ENCODE assay signal across 16 cellular contexts in the genomic region with DNA sequence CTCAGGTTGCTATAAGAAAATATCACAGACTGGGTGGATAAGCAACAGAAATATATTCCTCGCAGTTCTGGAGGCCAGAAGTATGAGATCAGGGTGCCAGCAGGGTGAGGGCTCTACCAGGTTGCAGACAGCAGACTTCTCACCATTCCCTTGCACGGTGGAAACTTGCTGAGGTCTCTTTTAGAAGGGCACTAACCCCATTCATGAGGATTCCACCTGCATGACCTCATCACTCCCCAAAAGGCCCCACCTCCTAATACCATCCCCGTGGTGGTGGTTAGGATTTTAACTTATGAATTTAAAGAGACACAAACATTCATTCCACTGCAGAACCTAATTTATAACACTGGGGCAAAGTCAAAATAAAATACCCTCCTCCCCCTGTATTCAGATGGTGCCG.
DNase-seq lines count a peak whose midpoint lies in the region; ATAC-seq and TF ChIP-seq lines count a peak whose summit lies in the region.
"Had no signal": no experiment of that assay in that cellular context is flagged by ENCODE, and none has a peak within 500 bp of the region (broad histone marks: within the 10 kb centered on the region; RNA-seq: fewer than 3 reads in every experiment).

No MANE protein-coding gene starts in this region.

- TF ChIP-seq CTCF in C4-2B (conservative IDR thresholded peaks at IDR 0.05) = no peak

- H3K27ac ChIP-seq in C4-2B = peak overlapping the region; percentile 50
- H3K27ac ChIP-seq: BLaER1 had no signal

- H3K9me3 Mint-ChIP-seq in activated T-helper 17 cell treated with anti-CD3 and anti-CD28 coated beads, Interleukin-2, amount 50 U/mL, for 72 hours = no peaks in the 10 kb centered on the region
- no peaks in the 10 kb centered on the region for H3K9me3 Mint-ChIP-seq in stimulated activated naive B cell treated with anti-CD40 and anti-IgM and Interleukin-4, amounts not matched to agents 10 μg/mL and 1 μg/mL and 100 μg/mL, for 72 hours
- H3K9me3 Mint-ChIP-seq: CD4-positive, CD25-positive, alpha-beta regulatory T cell had no signal

- no peaks in the 10 kb centered on the region for H3K36me3 Mint-ChIP-seq in activated T-helper 17 cell treated with anti-CD3 and anti-CD28 coated beads, Interleukin-2, amount 50 U/mL, for 72 hours (ENCODE audit: low read depth)
- no peaks in the 10 kb centered on the region for H3K36me3 Mint-ChIP-seq in stimulated activated naive B cell treated with anti-CD40 and anti-IgM and Interleukin-4, amounts not matched to agents 10 μg/mL and 1 μg/mL and 100 μg/mL, for 72 hours
- H3K36me3 Mint-ChIP-seq: CD4-positive, CD25-positive, alpha-beta regulatory T cell had no signal

- H3K27me3 Mint-ChIP-seq in activated T-helper 17 cell treated with anti-CD3 and anti-CD28 coated beads, Interleukin-2, amount 50 U/mL, for 72 hours = no peaks in the 10 kb centered on the region
- H3K27me3 Mint-ChIP-seq in stimulated activated naive B cell treated with anti-CD40 and anti-IgM and Interleukin-4, amounts not matched to agents 10 μg/mL and 1 μg/mL and 100 μg/mL, for 72 hours = peaks cover 11 to 27% of the 10 kb centered on the region in 2 donors

- DNase-seq in RPMI8226 = peak; percentile 22
- DNase-seq in stimulated activated naive B cell treated with anti-CD40 and anti-IgM and Interleukin-4, amounts not matched to agents 10 μg/mL and 1 μg/mL and 100 μg/mL, for 72 hours = no peak
- DNase-seq in activated CD8-positive, alpha-beta memory T cell treated with anti-CD3 and anti-CD28 coated beads for 24 hours = no peak
- DNase-seq: 8988T; AML-193; Calu3; CD4-positive, CD25-positive, alpha-beta regulatory T cell; DMS 273 treated with DMSO at 0.1 percent for 48 hours had no signal

- peak overlapping the region; percentile 70 for H3K27ac Mint-ChIP-seq in activated T-helper 17 cell treated with anti-CD3 and anti-CD28 coated beads, Interleukin-2, amount 50 U/mL, for 72 hours
- H3K27ac Mint-ChIP-seq in stimulated activated naive B cell treated with anti-CD40 and anti-IgM and Interleukin-4, amounts not matched to agents 10 μg/mL and 1 μg/mL and 100 μg/mL, for 72 hours = peak overlapping the region; percentile 0

- peaks cover 10% of the 10 kb centered on the region for H3K4me1 Mint-ChIP-seq in activated T-helper 17 cell treated with anti-CD3 and anti-CD28 coated beads, Interleukin-2, amount 50 U/mL, for 72 hours
- H3K4me1 Mint-ChIP-seq in stimulated activated naive B cell treated with anti-CD40 and anti-IgM and Interleukin-4, amounts not matched to agents 10 μg/mL and 1 μg/mL and 100 μg/mL, for 72 hours = peaks cover 0 to 8% of the 10 kb centered on the region in 2 donors

- no peak for ATAC-seq in activated T-helper 17 cell treated with anti-CD3 and anti-CD28 coated beads, Interleukin-2, amount 50 U/mL, for 72 hours (replicated peaks)
- ATAC-seq in stimulated activated naive B cell treated with anti-CD40 and anti-IgM and Interleukin-4, amounts not matched to agents 10 μg/mL and 1 μg/mL and 100 μg/mL, for 72 hours (replicated peaks) = no peak
- ATAC-seq in GM18502 (IDR thresholded peaks at IDR 0.05; ENCODE audit: poor library complexity, unreplicated experiment) (no peak), GM18867 (IDR thresholded peaks at IDR 0.05; ENCODE audit: unreplicated experiment) (no peak)
- ATAC-seq: GM12878, HCT116, K562 had no signal

- H3K4me3 Mint-ChIP-seq in activated T-helper 17 cell treated with anti-CD3 and anti-CD28 coated beads, Interleukin-2, amount 50 U/mL, for 72 hours = peak overlapping the region; percentile 55
- no peak overlapping the region for H3K4me3 Mint-ChIP-seq in stimulated activated naive B cell treated with anti-CD40 and anti-IgM and Interleukin-4, amounts not matched to agents 10 μg/mL and 1 μg/mL and 100 μg/mL, for 72 hours
- H3K4me3 Mint-ChIP-seq: CD4-positive, CD25-positive, alpha-beta regulatory T cell had no signal
